Comparison of ENCODE assay signal across 1 cellular context in genomic region chr11:69312418-69313399, GRCh38.
TF ChIP-seq lines count a peak whose summit lies in the region.

No MANE protein-coding gene starts in this region.

TF ChIP-seq in HepG2, 621 proteins besides CTCF, POLR2A, EP300 and RAD21:
- TF ChIP-seq KMT2B (CRISPR knock-in tag; IDR thresholded peaks at IDR 0.05) (no peak), ZNF574 (CRISPR knock-in tag; IDR thresholded peaks at IDR 0.05) (no peak), TOE1 (CRISPR knock-in tag; IDR thresholded peaks at IDR 0.05) (no peak), ZNF557 (CRISPR knock-in tag; IDR thresholded peaks at IDR 0.05) (no peak), THAP8 (CRISPR knock-in tag; IDR thresholded peaks at IDR 0.05; ENCODE audit: borderline replicate concordance) (no peak), ZNF407 (CRISPR knock-in tag; IDR thresholded peaks at IDR 0.05; ENCODE audit: not compliant biosample characterization) (no peak), SOX5 (CRISPR knock-in tag; IDR thresholded peaks at IDR 0.05; ENCODE audit: borderline replicate concordance) (no peak), MTF1 (CRISPR knock-in tag; IDR thresholded peaks at IDR 0.05) (no peak), ZSCAN30 (CRISPR knock-in tag; IDR thresholded peaks at IDR 0.05) (no peak), ZNF468 (CRISPR knock-in tag; IDR thresholded peaks at IDR 0.05) (no peak), ZNF33B (CRISPR knock-in tag; IDR thresholded peaks at IDR 0.05) (no peak), REST (IDR thresholded peaks at IDR 0.05; ENCODE audit: borderline replicate concordance in 1 of 2, low read depth in 1 of 2, low read length in 2 of 2) (no peak), SALL2 (CRISPR knock-in tag; IDR thresholded peaks at IDR 0.05) (no peak)
